Comparison of ENCODE assay signal across 16 cellular contexts in the genomic region with DNA sequence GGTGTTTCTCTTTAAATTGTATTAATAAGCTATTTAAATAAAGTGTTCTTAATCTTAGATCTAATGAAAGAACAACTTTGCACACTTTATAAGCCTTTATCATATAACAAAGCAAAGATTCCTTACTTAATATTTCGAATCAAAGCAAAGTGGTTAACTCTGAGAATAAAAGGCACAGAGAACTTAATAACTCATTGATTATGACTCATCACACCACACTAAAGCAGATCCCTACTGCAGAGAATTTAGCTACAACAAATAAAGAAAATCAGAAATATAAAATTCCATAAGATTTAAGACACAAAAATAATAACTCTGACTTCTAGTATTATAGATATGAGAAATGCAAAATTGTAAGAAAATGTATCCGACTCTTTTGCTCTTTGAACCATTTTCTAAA.
"Had no signal": no experiment of that assay in that cellular context is flagged by ENCODE, and none has a peak within 500 bp of the region (broad histone marks: within the 10 kb centered on the region; RNA-seq: fewer than 3 reads in every experiment).

No MANE protein-coding gene starts in this region.

- H3K9me3 ChIP-seq: psoas muscle, right lobe of liver, stomach, thoracic aorta, upper lobe of right lung had no signal

- H3K4me1 Mint-ChIP-seq: neural crest cell had no signal

- H3K9me3 Mint-ChIP-seq: activated naive CD4-positive, alpha-beta T cell treated with anti-CD3 and anti-CD28 coated beads, Interleukin-2, amount 10 ng/mL, durations not matched to agents 7 days and 5 days had no signal

- H3K27me3 Mint-ChIP-seq: activated naive CD4-positive, alpha-beta T cell treated with anti-CD3 and anti-CD28 coated beads, Interleukin-2, amount 10 ng/mL, durations not matched to agents 7 days and 5 days had no signal

- H3K36me3 Mint-ChIP-seq: activated naive CD4-positive, alpha-beta T cell treated with anti-CD3 and anti-CD28 coated beads, Interleukin-2, amount 10 ng/mL, durations not matched to agents 7 days and 5 days had no signal

- DNase-seq: activated CD4-positive, alpha-beta T cell treated with anti-CD3 and anti-CD28 coated beads, Interleukin-2, amount 50 U/mL, for 4 hours; activated CD4-positive, CD25-positive, alpha-beta regulatory T cell treated with anti-CD3 and anti-CD28 coated beads, Interleukin-2, amount 50 U/mL, for 72 hours; activated naive CD4-positive, alpha-beta T cell treated with anti-CD3 and anti-CD28 coated beads, Interleukin-2, amount 10 ng/mL, durations not matched to agents 7 days and 5 days; caudate nucleus; cortex of kidney; effector CD4-positive, alpha-beta T cell; head of caudate nucleus; left colon; psoas muscle; right lobe of liver; stomach; T1000; upper lobe of right lung had no signal

- H3K27ac Mint-ChIP-seq: activated naive CD4-positive, alpha-beta T cell treated with anti-CD3 and anti-CD28 coated beads, Interleukin-2, amount 10 ng/mL, durations not matched to agents 7 days and 5 days had no signal

- H3K27me3 ChIP-seq: right lobe of liver, stomach, upper lobe of right lung had no signal

- FAIRE-seq: endothelial cell of umbilical vein had no signal

- H3K4me1 ChIP-seq: psoas muscle, stomach, upper lobe of right lung had no signal

- H3K36me3 ChIP-seq: right lobe of liver, stomach, thoracic aorta, upper lobe of right lung had no signal

- H3K27ac ChIP-seq: psoas muscle, stomach, thoracic aorta, upper lobe of right lung had no signal

- H3K4me3 Mint-ChIP-seq: activated naive CD4-positive, alpha-beta T cell treated with anti-CD3 and anti-CD28 coated beads, Interleukin-2, amount 10 ng/mL, durations not matched to agents 7 days and 5 days; neural crest cell had no signal

- H3K4me3 ChIP-seq: psoas muscle, stomach, thoracic aorta, upper lobe of right lung had no signal
